Comparison of ENCODE assay signal across 6 cellular contexts in genomic region chr5:176266448-176266847, GRCh38. TPM values are rescaled to one million over a fixed set of nuclear protein-coding genes. Genes with fewer than 3 reads are reported as not detected.
DNase-seq lines count a peak whose midpoint lies in the region; ATAC-seq and TF ChIP-seq lines count a peak whose summit lies in the region.
"Not testable (repeated sequence)": the region's sequence is repeated elsewhere in the genome, so short reads cannot be mapped to it uniquely, and the experiment has no call there.

No MANE protein-coding gene starts in this region.

- H3K4me1 Mint-ChIP-seq in activated CD4-positive, alpha-beta memory T cell treated with anti-CD3 and anti-CD28 coated beads for 36 hours (ENCODE audit: low read depth); stimulated activated naive B cell treated with anti-CD40 and anti-IgM and Interleukin-4, amounts not matched to agents 10 μg/mL and 1 μg/mL and 100 μg/mL, for 72 hours: not testable (repeated sequence)
- peaks cover 13% of the 10 kb centered on the region for H3K4me1 Mint-ChIP-seq in activated T-cell treated with anti-CD3 and anti-CD28 coated beads, Interleukin-2, amount 50 U/mL, for 72 hours (ENCODE audit: low read depth)

- H3K9me3 Mint-ChIP-seq in activated CD4-positive, alpha-beta memory T cell treated with anti-CD3 and anti-CD28 coated beads for 36 hours; activated T-cell treated with anti-CD3 and anti-CD28 coated beads, Interleukin-2, amount 50 U/mL, for 72 hours; activated naive CD4-positive, alpha-beta T cell treated with anti-CD3 and anti-CD28 coated beads, Interleukin-2, amount 50 U/mL, for 72 hours; stimulated activated naive B cell treated with anti-CD40 and anti-IgM and Interleukin-4, amounts not matched to agents 10 μg/mL and 1 μg/mL and 100 μg/mL, for 72 hours: not testable (repeated sequence)

- peak; percentile 31; the same call in 1 of the 2 replicates for ATAC-seq in PC-3
- ATAC-seq in activated T-cell treated with anti-CD3 and anti-CD28 coated beads, Interleukin-2, amount 50 U/mL, for 72 hours (replicated peaks in 1 of 2) = peak; percentile 85 to 91
- ATAC-seq in activated naive CD4-positive, alpha-beta T cell treated with anti-CD3 and anti-CD28 coated beads, Interleukin-2, amount 50 U/mL, for 72 hours = peak; percentile 96 to 99
- peak; percentile 49 for ATAC-seq in foreskin keratinocyte
- peak; percentile 57 to 73 for ATAC-seq in stimulated activated naive B cell treated with anti-CD40 and anti-IgM and Interleukin-4, amounts not matched to agents 10 μg/mL and 1 μg/mL and 100 μg/mL, for 72 hours (replicated peaks)

- H3K9me2 ChIP-seq in PC-3 (replicated peaks; ENCODE audit: low read length) = not testable (repeated sequence)

- H3K27ac Mint-ChIP-seq in activated CD4-positive, alpha-beta memory T cell treated with anti-CD3 and anti-CD28 coated beads for 36 hours = peak overlapping the region; percentile 33
- H3K27ac Mint-ChIP-seq in activated T-cell treated with anti-CD3 and anti-CD28 coated beads, Interleukin-2, amount 50 U/mL, for 72 hours; stimulated activated naive B cell treated with anti-CD40 and anti-IgM and Interleukin-4, amounts not matched to agents 10 μg/mL and 1 μg/mL and 100 μg/mL, for 72 hours: not testable (repeated sequence)
- peak overlapping the region in 1 of 2 donors; percentile 60 for H3K27ac Mint-ChIP-seq in activated naive CD4-positive, alpha-beta T cell treated with anti-CD3 and anti-CD28 coated beads, Interleukin-2, amount 50 U/mL, for 72 hours

- H3K4me3 ChIP-seq in PC-3 (ENCODE audit: low read length) = not testable (repeated sequence)

- not testable (repeated sequence) for H3K27me3 ChIP-seq in PC-3 (ENCODE audit: low read length); foreskin keratinocyte

- peaks cover 16% of the 10 kb centered on the region for H3K36me3 Mint-ChIP-seq in activated CD4-positive, alpha-beta memory T cell treated with anti-CD3 and anti-CD28 coated beads for 36 hours
- peaks cover 4 to 22% of the 10 kb centered on the region in 2 donors for H3K36me3 Mint-ChIP-seq in activated T-cell treated with anti-CD3 and anti-CD28 coated beads, Interleukin-2, amount 50 U/mL, for 72 hours (ENCODE audit: insufficient read depth in 2 of 2)
- peaks cover 5 to 39% of the 10 kb centered on the region in 2 donors for H3K36me3 Mint-ChIP-seq in activated naive CD4-positive, alpha-beta T cell treated with anti-CD3 and anti-CD28 coated beads, Interleukin-2, amount 50 U/mL, for 72 hours
- H3K36me3 Mint-ChIP-seq in stimulated activated naive B cell treated with anti-CD40 and anti-IgM and Interleukin-4, amounts not matched to agents 10 μg/mL and 1 μg/mL and 100 μg/mL, for 72 hours = peaks cover 15 to 21% of the 10 kb centered on the region in 2 donors

- H3F3A ChIP-seq in PC-3 (ENCODE audit: low read length, unreplicated experiment) = not testable (repeated sequence)

- CTCF ChIA-PET in PC-3 (lab: Charles Lee); activated CD4-positive, alpha-beta memory T cell treated with anti-CD3 and anti-CD28 coated beads for 36 hours (lab: Charles Lee): not testable (repeated sequence)

- H4K20me1 ChIP-seq in PC-3 (ENCODE audit: low read length) = not testable (repeated sequence)

- not testable (repeated sequence) for H2AFZ ChIP-seq in PC-3 (ENCODE audit: low read length)

- H3K4me3 Mint-ChIP-seq in activated CD4-positive, alpha-beta memory T cell treated with anti-CD3 and anti-CD28 coated beads for 36 hours; stimulated activated naive B cell treated with anti-CD40 and anti-IgM and Interleukin-4, amounts not matched to agents 10 μg/mL and 1 μg/mL and 100 μg/mL, for 72 hours: not testable (repeated sequence)
- peak overlapping the region in 1 of 2 donors; percentile 27 for H3K4me3 Mint-ChIP-seq in activated T-cell treated with anti-CD3 and anti-CD28 coated beads, Interleukin-2, amount 50 U/mL, for 72 hours

- H3K36me3 ChIP-seq in PC-3 (ENCODE audit: low read depth, low read length) = not testable (repeated sequence)

- H3K27ac ChIP-seq in PC-3 (ENCODE audit: low read length); foreskin keratinocyte: not testable (repeated sequence)

- intact Hi-C loops in PC-3 (cut with micrococcal nuclease); activated CD4-positive, alpha-beta memory T cell treated with anti-CD3 and anti-CD28 coated beads for 36 hours (cut with micrococcal nuclease): not testable (repeated sequence)

- not testable (repeated sequence) for H3K4me1 ChIP-seq in PC-3 (ENCODE audit: insufficient read depth, low read length); foreskin keratinocyte

- DNase-seq in PC-3; activated CD4-positive, alpha-beta memory T cell treated with anti-CD3 and anti-CD28 coated beads for 36 hours; activated T-cell treated with anti-CD3 and anti-CD28 coated beads, Interleukin-2, amount 50 U/mL, for 72 hours; activated naive CD4-positive, alpha-beta T cell treated with anti-CD3 and anti-CD28 coated beads, Interleukin-2, amount 50 U/mL, for 72 hours (ENCODE audit: low spot score in 2 of 2); foreskin keratinocyte; stimulated activated naive B cell treated with anti-CD40 and anti-IgM and Interleukin-4, amounts not matched to agents 10 μg/mL and 1 μg/mL and 100 μg/mL, for 72 hours: not testable (repeated sequence)

- not testable (repeated sequence) for H3K9me3 ChIP-seq in PC-3 (ENCODE audit: low read length)

- not testable (repeated sequence) for BruUV-seq in PC-3 (replicated peaks; lab: Mats Ljungman, UMichigan)

- H3K4me2 ChIP-seq in PC-3 (ENCODE audit: low read length) = not testable (repeated sequence)

- not testable (repeated sequence) for H3K27me3 Mint-ChIP-seq in activated CD4-positive, alpha-beta memory T cell treated with anti-CD3 and anti-CD28 coated beads for 36 hours; activated T-cell treated with anti-CD3 and anti-CD28 coated beads, Interleukin-2, amount 50 U/mL, for 72 hours (ENCODE audit: low read depth); stimulated activated naive B cell treated with anti-CD40 and anti-IgM and Interleukin-4, amounts not matched to agents 10 μg/mL and 1 μg/mL and 100 μg/mL, for 72 hours

- not testable (repeated sequence) for H3K9ac ChIP-seq in PC-3 (ENCODE audit: low read length)

- POLR2A ChIA-PET in PC-3 (lab: Charles Lee; ENCODE audit: unreplicated experiment); activated CD4-positive, alpha-beta memory T cell treated with anti-CD3 and anti-CD28 coated beads for 36 hours (lab: Charles Lee): not testable (repeated sequence)

- H3K79me2 ChIP-seq in PC-3 (ENCODE audit: low read length) = not testable (repeated sequence)

- TF ChIP-seq CTCF in PC-3 (conservative IDR thresholded peaks at IDR 0.05; ENCODE audit: low read depth, low read length); foreskin keratinocyte (conservative IDR thresholded peaks at IDR 0.05): not testable (repeated sequence)

RNA-seq across cellular contexts. Expression of gene SIMC1, which starts 28.2 kb away (rescaled TPM):
- total RNA-seq in PC-3 (2014; rRNA removed) = 7.5 and 15.4 TPM in 2 replicates
- 10 to 100 TPM; 24.4 to 26.8 TPM for total RNA-seq in activated CD4-positive, alpha-beta memory T cell treated with anti-CD3 and anti-CD28 coated beads for 36 hours
- 10 to 100 TPM; 23.2 to 25.5 TPM for total RNA-seq in activated T-cell treated with anti-CD3 and anti-CD28 coated beads, Interleukin-2, amount 50 U/mL, for 72 hours
- 10 to 100 TPM; 22.1 to 39.9 TPM for total RNA-seq in activated naive CD4-positive, alpha-beta T cell treated with anti-CD3 and anti-CD28 coated beads, Interleukin-2, amount 50 U/mL, for 72 hours
- total RNA-seq in foreskin keratinocyte = 9.5 and 16.4 TPM in 2 replicates
- 5.0 and 8.3 TPM in 2 replicates for polyA plus RNA-seq in foreskin keratinocyte

Comparison
In these comparisons a context has a peak if more than half of its experiments do, and no peak if none do; other contexts are left out.
1. ATAC-seq: peak in every context shown above with its lines; median percentile 98 in activated naive CD4-positive, alpha-beta T cell treated with anti-CD3 and anti-CD28 coated beads, Interleukin-2, amount 50 U/mL, for 72 hours; 88 in activated T-cell treated with anti-CD3 and anti-CD28 coated beads, Interleukin-2, amount 50 U/mL, for 72 hours; 65 in stimulated activated naive B cell treated with anti-CD40 and anti-IgM and Interleukin-4, amounts not matched to agents 10 μg/mL and 1 μg/mL and 100 μg/mL, for 72 hours; 49 in foreskin keratinocyte; 31 in PC-3.